In genomic region chr17:76920364-76921139, GRCh38 we compare ENCODE assay signal across 18 cellular contexts. TPM values are rescaled to one million over a fixed set of nuclear protein-coding genes. Genes with fewer than 3 reads are reported as not detected.
"Had no signal": no experiment of that assay in that cellular context is flagged by ENCODE, and none has a peak within 500 bp of the region (broad histone marks: within the 10 kb centered on the region; RNA-seq: fewer than 3 reads in every experiment).

No MANE protein-coding gene starts in this region.

- H3K27ac ChIP-seq: esophagus muscularis mucosa, left lung, tibial artery, uterus had no signal

- H3K4me1 ChIP-seq: left lung, uterus had no signal

- H3K36me3 ChIP-seq: esophagus muscularis mucosa, left lung, tibial artery, uterus had no signal

- H3K27me3 ChIP-seq: uterus had no signal

- H3K9me3 ChIP-seq: esophagus muscularis mucosa, left lung, mucosa of descending colon, tibial artery, uterus had no signal

- H3K4me3 ChIP-seq: esophagus muscularis mucosa, left lung, mucosa of descending colon, tibial artery, uterus had no signal

- DNase-seq: activated CD4-positive, alpha-beta memory T cell treated with anti-CD3 and anti-CD28 coated beads, Interleukin-2, amount 10 ng/mL, durations not matched to agents 7 days and 5 days; activated CD4-positive, alpha-beta T cell treated with anti-CD3 and anti-CD28 coated beads for 36 hours; activated gamma-delta T cell; activated T-cell treated with anti-CD3 and anti-CD28 coated beads, Interleukin-2, amount 50 U/mL, for 48 hours; hippocampal formation; mucosa of descending colon; naive thymus-derived CD4-positive, alpha-beta T cell; stimulated activated CD4-positive, alpha-beta T cell treated with anti-CD3 and anti-CD28 coated beads, Interleukin-15, amount 100 ng/mL, for 24 hours; stimulated activated CD4-positive, alpha-beta T cell treated with anti-CD3 and anti-CD28 coated beads, Interleukin-4, amount 100 ng/mL, for 1 hour; stimulated activated naive B cell treated with anti-CD40 and anti-IgM and Interleukin-4, amounts not matched to agents 10 μg/mL and 1 μg/mL and 100 μg/mL, for 72 hours; tibial artery; uterus had no signal

- FAIRE-seq: colon, keratinocyte had no signal

- ATAC-seq: activated CD4-positive, alpha-beta T cell treated with anti-CD3 and anti-CD28 coated beads for 36 hours; activated naive CD4-positive, alpha-beta T cell treated with anti-CD3 and anti-CD28 coated beads, Interleukin-2, amount 50 U/mL, for 72 hours; left lung; mucosa of descending colon; naive thymus-derived CD4-positive, alpha-beta T cell; stimulated activated naive B cell treated with anti-CD40 and anti-IgM and Interleukin-4, amounts not matched to agents 10 μg/mL and 1 μg/mL and 100 μg/mL, for 72 hours had no signal

RNA-seq across cellular contexts. Expression of gene MGAT5B, which starts 52.3 kb away (rescaled TPM):
- total RNA-seq: activated CD4-positive, alpha-beta T cell treated with anti-CD3 and anti-CD28 coated beads for 36 hours; skeletal muscle tissue had no signal
